32 cellular contexts compared by ENCODE assay signal in genomic region chr10:93951905-93952304, GRCh38. TPM values are rescaled to one million over a fixed set of nuclear protein-coding genes. Genes with fewer than 3 reads are reported as not detected.
"Had no signal": no experiment of that assay in that cellular context is flagged by ENCODE, and none has a peak within 500 bp of the region (broad histone marks: within the 10 kb centered on the region; RNA-seq: fewer than 3 reads in every experiment).

No MANE protein-coding gene starts in this region.

- FAIRE-seq: endometrium, endothelial cell of umbilical vein, frontal cortex had no signal

- H3K27me3 ChIP-seq: ascending aorta, breast epithelium, colonic mucosa had no signal

- H3K27ac Mint-ChIP-seq: activated B cell treated with CpG ODN at 0.5 μM for 24 hours; activated CD8-positive, alpha-beta T cell treated with anti-CD3 and anti-CD28 coated beads for 36 hours; activated naive CD8-positive, alpha-beta T cell; activated T-helper 17 cell treated with anti-CD3 and anti-CD28 coated beads, Interleukin-2, amount 50 U/mL, for 72 hours; brain; T-helper 17 cell; T-helper 2 cell treated with Interferon-gamma antibody and Interleukin-4, amounts not matched to agents 5 μg/mL and 100 μg/mL, for 36 hours had no signal

- H3K4me3 ChIP-seq: ascending aorta, breast epithelium, colonic mucosa had no signal

- H3K36me3 Mint-ChIP-seq: brain had no signal

- DNase-seq: activated B cell treated with CpG ODN at 0.5 μM for 24 hours; activated CD4-positive, alpha-beta T cell treated with anti-CD3 and anti-CD28 coated beads for 48 hours; activated CD4-positive, alpha-beta T cell treated with anti-CD3 and anti-CD28 coated beads, Interleukin-2, amount 50 U/mL, for 1 hour; activated CD4-positive, alpha-beta T cell treated with anti-CD3 and anti-CD28 coated beads, Interleukin-2, amount 50 U/mL, for 48 hours; activated CD8-positive, alpha-beta memory T cell treated with anti-CD3 and anti-CD28 coated beads for 24 hours; activated CD8-positive, alpha-beta T cell treated with anti-CD3 and anti-CD28 coated beads for 36 hours; activated effector memory CD4-positive, alpha-beta T cell treated with Interleukin-2 at 50 U/mL for 16 hours; activated gamma-delta T cell treated with Interleukin-2 at 50 U/mL for 16 hours; activated naive CD4-positive, alpha-beta T cell treated with anti-CD3 and anti-CD28 coated beads, Interleukin-2, amount 50 U/mL, for 16 hours; activated naive CD4-positive, alpha-beta T cell treated with Interleukin-2 at 50 U/mL for 16 hours; activated T-cell treated with anti-CD3 and anti-CD28 coated beads, Interleukin-2, amount 50 U/mL, for 4 hours; central memory CD4-positive, alpha-beta T cell; cerebellar nuclear complex; colonic mucosa; effector CD8-positive, alpha-beta T cell; foreskin fibroblast; SW 1271; T-helper 1 cell; T-helper 17 cell; T1000; WERI-Rb-1 had no signal

- H3K36me3 ChIP-seq: ascending aorta, breast epithelium, colonic mucosa, WERI-Rb-1 had no signal

- H3K27me3 Mint-ChIP-seq: activated B cell treated with CpG ODN at 0.5 μM for 24 hours; activated CD8-positive, alpha-beta T cell treated with anti-CD3 and anti-CD28 coated beads for 36 hours; activated naive CD8-positive, alpha-beta T cell; activated T-helper 17 cell treated with anti-CD3 and anti-CD28 coated beads, Interleukin-2, amount 50 U/mL, for 72 hours; brain; T-helper 17 cell had no signal

- ATAC-seq: activated CD4-positive, CD25-positive, alpha-beta regulatory T cell treated with anti-CD3 and anti-CD28 coated beads, Interleukin-2, amount 50 U/mL, for 24 hours; activated CD8-positive, alpha-beta T cell treated with anti-CD3 and anti-CD28 coated beads for 36 hours; activated T-cell treated with anti-CD3 and anti-CD28 coated beads, Interleukin-2, amount 50 U/mL, for 4 hours; activated T-helper 17 cell treated with anti-CD3 and anti-CD28 coated beads, Interleukin-2, amount 50 U/mL, for 72 hours; esophagus mucosa; T-helper 17 cell had no signal

- H3K4me3 Mint-ChIP-seq: activated B cell treated with CpG ODN at 0.5 μM for 24 hours; activated CD8-positive, alpha-beta T cell treated with anti-CD3 and anti-CD28 coated beads for 36 hours; activated naive CD8-positive, alpha-beta T cell; activated T-cell treated with anti-CD3 and anti-CD28 coated beads, Interleukin-2, amount 50 U/mL, for 4 hours; activated T-helper 17 cell treated with anti-CD3 and anti-CD28 coated beads, Interleukin-2, amount 50 U/mL, for 72 hours; brain; T-helper 17 cell; T-helper 2 cell treated with Interferon-gamma antibody and Interleukin-4, amounts not matched to agents 5 μg/mL and 100 μg/mL, for 36 hours had no signal

- H3K9me3 Mint-ChIP-seq: activated B cell treated with CpG ODN at 0.5 μM for 24 hours; activated CD8-positive, alpha-beta T cell treated with anti-CD3 and anti-CD28 coated beads for 36 hours; activated T-cell treated with anti-CD3 and anti-CD28 coated beads, Interleukin-2, amount 50 U/mL, for 4 hours; activated T-helper 17 cell treated with anti-CD3 and anti-CD28 coated beads, Interleukin-2, amount 50 U/mL, for 72 hours; brain; T-helper 2 cell treated with Interferon-gamma antibody and Interleukin-4, amounts not matched to agents 5 μg/mL and 100 μg/mL, for 36 hours had no signal

- H3K4me1 Mint-ChIP-seq: activated B cell treated with CpG ODN at 0.5 μM for 24 hours; activated T-helper 17 cell treated with anti-CD3 and anti-CD28 coated beads, Interleukin-2, amount 50 U/mL, for 72 hours; T-helper 17 cell had no signal

RNA-seq across cellular contexts. Expression of gene PLCE1, which starts 41.8 kb away (rescaled TPM):
- total RNA-seq: activated B cell treated with CpG ODN at 0.5 μM for 24 hours; activated CD8-positive, alpha-beta T cell treated with anti-CD3 and anti-CD28 coated beads for 36 hours had no signal
